14 cellular contexts compared by ENCODE assay signal in the genomic region with DNA sequence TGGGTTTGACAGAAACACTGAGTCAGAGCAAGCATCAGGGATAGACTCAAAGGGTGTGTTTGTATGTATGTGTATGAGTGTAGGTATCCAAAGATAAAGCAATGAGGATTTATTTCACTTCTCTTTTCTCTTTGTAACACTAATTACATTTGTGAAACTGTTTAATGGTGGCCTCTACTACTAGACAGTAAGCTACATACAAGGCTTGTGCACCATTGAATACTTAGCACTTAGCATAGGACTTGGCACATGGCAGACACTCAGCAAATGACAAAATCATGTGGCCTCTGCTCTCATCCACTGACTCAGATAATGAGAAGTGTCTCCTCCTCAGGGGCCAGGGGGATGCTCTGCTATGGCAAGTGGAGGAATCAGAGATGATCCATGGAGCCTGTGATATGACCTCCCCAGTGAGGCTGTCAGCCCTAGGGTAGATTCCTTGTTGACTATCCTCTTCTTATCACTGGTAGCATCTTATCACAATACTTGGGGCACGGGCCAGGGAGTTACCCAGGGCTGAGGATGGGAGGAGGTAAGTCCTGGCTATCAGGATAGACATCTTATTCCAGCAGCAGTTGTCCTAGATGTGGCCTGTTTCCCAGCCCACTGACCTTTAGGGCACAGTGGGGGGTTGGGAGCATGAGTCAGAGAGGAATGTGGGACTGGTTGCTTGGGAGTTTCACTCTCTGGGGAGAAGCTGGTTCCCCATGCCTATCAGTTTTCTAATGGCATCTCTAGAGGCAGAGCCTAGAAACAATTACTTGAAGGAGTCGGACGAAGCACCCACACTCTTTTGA.
DNase-seq lines count a peak whose midpoint lies in the region; ATAC-seq, FAIRE-seq and TF ChIP-seq lines count a peak whose summit lies in the region.
"Had no signal": no experiment of that assay in that cellular context is flagged by ENCODE, and none has a peak within 500 bp of the region (broad histone marks: within the 10 kb centered on the region; RNA-seq: fewer than 3 reads in every experiment).

No MANE protein-coding gene starts in this region.

- H4K5ac ChIP-seq in H1 (ENCODE audit: insufficient read length, low read depth, low read length), result no peak overlapping the region

- no peak overlapping the region for H2BK15ac ChIP-seq in H1 (ENCODE audit: low read length)

- H4K91ac ChIP-seq in H1 (replicated peaks; ENCODE audit: insufficient read length, low read length), result no peak overlapping the region

- POLR2A ChIA-PET in H1 (lab: Charles Lee; ENCODE audit: partially characterized antibody) (no interaction called here), GM10248 (lab: Yijun Ruan, JAX) (no interaction called here)

- H3K36me3 Mint-ChIP-seq in neural progenitor cell, result no peaks in the 10 kb centered on the region

- no peak overlapping the region for H2BK20ac ChIP-seq in H1 (ENCODE audit: low read length)

- no peak overlapping the region for H3K23ac ChIP-seq in H1 (ENCODE audit: insufficient read length)

- H3F3A ChIP-seq in neural progenitor cell (ENCODE audit: low read depth), result no peaks in the 10 kb centered on the region

- TF ChIP-seq CTCF in H1 (IDR thresholded peaks at IDR 0.05; ENCODE audit: control extremely low read depth in 1 of 3, insufficient read depth in 1 of 3, low read depth in 1 of 3, low read length in 3 of 3), result no peak
- TF ChIP-seq CTCF in neural progenitor cell (IDR thresholded peaks at IDR 0.05), result no peak
- TF ChIP-seq CTCF in GM10248 (IDR thresholded peaks at IDR 0.05; ENCODE audit: control extremely low read depth, extremely low read depth, low read depth, missing control alignments), result no peak
- TF ChIP-seq CTCF in psoas muscle (IDR thresholded peaks at IDR 0.05), result no peak

- H3K9me3 ChIP-seq in H1 (ENCODE audit: insufficient read depth in 2 of 2, low read depth in 1 of 2, low read length in 1 of 2), result no peaks in the 10 kb centered on the region
- no peaks in the 10 kb centered on the region for H3K9me3 ChIP-seq in neural progenitor cell (ENCODE audit: low read depth)
- H3K9me3 ChIP-seq in psoas muscle, result no peaks in the 10 kb centered on the region
- H3K9me3 ChIP-seq: lower lobe of right lung had no signal

- no peak for TF ChIP-seq POLR2A in H1 (IDR thresholded peaks at IDR 0.05; ENCODE audit: control extremely low read depth in 1 of 2, low read depth in 2 of 2, low read length in 2 of 2)

- peaks cover 5% of the 10 kb centered on the region for H3K4me1 Mint-ChIP-seq in neural progenitor cell

- H4K8ac ChIP-seq in H1 (ENCODE audit: extremely low read depth, insufficient read depth, low read length), result no peak overlapping the region

- no peaks in the 10 kb centered on the region; a peak in 3 of 7 replicates for H3K27me3 ChIP-seq in H1 (replicated peaks in 1 of 4; ENCODE audit: control insufficient read depth in 3 of 4, extremely low read depth in 1 of 4, insufficient read depth in 3 of 4, low read length in 3 of 4)
- H3K27me3 ChIP-seq in neural progenitor cell, result peaks cover 62% of the 10 kb centered on the region
- H3K27me3 ChIP-seq in psoas muscle (ENCODE audit: insufficient read depth in 3 of 3, low read length in 2 of 3), result peaks cover 0 to 20% (median 2%) of the 10 kb centered on the region in 3 donors

- H3K9ac ChIP-seq in H1 (replicated peaks in 1 of 4; ENCODE audit: extremely low read depth in 1 of 4, low read depth in 3 of 4, low read length in 3 of 4) (no peak overlapping the region), neural progenitor cell (no peak overlapping the region)

- no peak overlapping the region for H2BK5ac ChIP-seq in H1 (ENCODE audit: low read depth, low read length)

- CTCF ChIA-PET in H1 (lab: Charles Lee; ENCODE audit: partially characterized antibody) (interaction anchor here (1.5 kb wide), 1 partner anchor 76 kb away, joined by 4 read pairs; no protein-coding TSS in a partner anchor), GM10248 (lab: Yijun Ruan, JAX) (no interaction called here)

- H3K14ac ChIP-seq in H1 (ENCODE audit: insufficient read length), result no peak overlapping the region

- H3K36me3 ChIP-seq in H1 (ENCODE audit: control insufficient read depth in 2 of 4, insufficient read depth in 4 of 4, low read length in 3 of 4) (no peaks in the 10 kb centered on the region), neural progenitor cell (no peaks in the 10 kb centered on the region), psoas muscle (ENCODE audit: insufficient read depth in 1 of 2, low read depth in 1 of 2) (no peaks in the 10 kb centered on the region)
- H3K36me3 ChIP-seq: lower lobe of right lung had no signal

- H3K4ac ChIP-seq in H1 (replicated peaks; ENCODE audit: insufficient read length, low read depth, low read length), result no peak overlapping the region

- no peak overlapping the region for H2BK12ac ChIP-seq in H1 (ENCODE audit: low read depth, low read length)

- H3K27ac ChIP-seq in H1 (ENCODE audit: low read depth, low read length) (no peak overlapping the region), neural progenitor cell (no peak overlapping the region), psoas muscle (no peak overlapping the region)
- H3K27ac ChIP-seq: lower lobe of right lung had no signal

- H3K79me2 ChIP-seq in H1 (ENCODE audit: control insufficient read depth in 1 of 2, insufficient read depth in 2 of 2, low read length in 2 of 2) (no peaks in the 10 kb centered on the region), neural progenitor cell (ENCODE audit: low read depth) (no peaks in the 10 kb centered on the region)

- H3K56ac ChIP-seq in H1 (replicated peaks; ENCODE audit: insufficient read length, low read depth, low read length), result no peak overlapping the region

- no peaks in the 10 kb centered on the region for H3K9me3 Mint-ChIP-seq in neural progenitor cell

- TF ChIP-seq EP300 in H1 (IDR thresholded peaks at IDR 0.05; ENCODE audit: borderline replicate concordance in 1 of 2, low read depth in 2 of 2, low read length in 2 of 2), result peak in 1 of 2 experiments; percentile 19; a peak in 1 of 3 replicates

- H3K79me1 ChIP-seq in H1 (ENCODE audit: low read depth, low read length), result no peaks in the 10 kb centered on the region

- H2AFZ ChIP-seq in H1 (ENCODE audit: low read length) (no peak overlapping the region), neural progenitor cell (replicated peaks) (no peak overlapping the region)

- DNase-seq in EH (ENCODE audit: low read depth), result peak; percentile 73
- DNase-seq in LoVo (ENCODE audit: low spot score), result peak; percentile 94
- DNase-seq in H1 (ENCODE audit: low read depth in 1 of 2, low spot score in 2 of 2), result no peak
- peak; percentile 26 for DNase-seq in neural progenitor cell (ENCODE audit: low spot score)
- no peak for DNase-seq in amniotic stem cell (lab: John Stamatoyannopoulos, UW)
- DNase-seq in GM10248 (ENCODE audit: extremely low spot score), result no peak
- no peak for DNase-seq in psoas muscle
- DNase-seq: activated T-cell treated with anti-CD3 and anti-CD28 coated beads, Interleukin-2, amount 50 U/mL, for 1 hour; amygdala; dermis blood vessel endothelial cell; glutamatergic neuron; lower lobe of right lung; NCI-H345 had no signal

- TF ChIP-seq RAD21 in H1 (IDR thresholded peaks at IDR 0.05 in 1 of 2, conservative IDR thresholded peaks at IDR 0.05 in 1 of 2; ENCODE audit: low read depth in 2 of 2, low read length in 2 of 2), result no peak

- no peak overlapping the region for H2AK5ac ChIP-seq in H1 (ENCODE audit: low read depth, low read length)

- H3K4me1 ChIP-seq in H1 (replicated peaks in 1 of 4; ENCODE audit: control insufficient read depth in 3 of 4, insufficient read depth in 4 of 4, low read length in 3 of 4), result 0 out of 7 replicates have a peak, but pooled peaks cover 0 to 1% (median 0%) of the 10 kb centered on the region in 4 experiments
- H3K4me1 ChIP-seq in neural progenitor cell, result no peaks in the 10 kb centered on the region
- H3K4me1 ChIP-seq in psoas muscle, result no peaks in the 10 kb centered on the region
- H3K4me1 ChIP-seq: lower lobe of right lung had no signal

- H2BK120ac ChIP-seq in H1 (replicated peaks; ENCODE audit: low read depth, low read length), result no peak overlapping the region

- H3K4me2 ChIP-seq in H1 (ENCODE audit: insufficient read depth in 1 of 2, low read depth in 2 of 2, low read length in 2 of 2) (no peak overlapping the region; a peak in 1 of 4 replicates), neural progenitor cell (no peak overlapping the region)

- H4K20me1 ChIP-seq in H1 (replicated peaks in 1 of 2; ENCODE audit: control insufficient read depth in 1 of 2, insufficient read depth in 2 of 2, low read length in 2 of 2) (no peaks in the 10 kb centered on the region), neural progenitor cell (ENCODE audit: low read depth) (no peaks in the 10 kb centered on the region)

- no peak overlapping the region for H3K4me3 ChIP-seq in H1 (ENCODE audit: extremely low read depth in 1 of 4, insufficient read depth in 2 of 4, low read depth in 3 of 4, low read length in 4 of 4)
- no peak overlapping the region for H3K4me3 ChIP-seq in neural progenitor cell
- H3K4me3 ChIP-seq in psoas muscle, result no peak overlapping the region
- H3K4me3 ChIP-seq: lower lobe of right lung had no signal

- no peak overlapping the region for H3K4me3 Mint-ChIP-seq in neural progenitor cell

- FAIRE-seq in H1 (lab: Jason Lieb, UNC), result no peak

- peaks cover 4% of the 10 kb centered on the region for H3K27me3 Mint-ChIP-seq in neural progenitor cell (ENCODE audit: insufficient read depth, low read depth)

- H3K23me2 ChIP-seq in H1 (ENCODE audit: low read depth, low read length), result no peaks in the 10 kb centered on the region

- ATAC-seq in GM21825 (IDR thresholded peaks at IDR 0.05; ENCODE audit: unreplicated experiment) (no peak), psoas muscle (no peak)
- ATAC-seq: lower lobe of right lung had no signal

- 71% methylated on average over 3 of the region's 3 CpGs; no CpG with 5 or more reads in 1 of the 2 experiments for WGBS in H1 (ENCODE audit: extremely low coverage in 1 of 2, insufficient coverage in 1 of 2, insufficient read length in 1 of 2, insufficient replicate concordance in 2 of 2, low coverage in 1 of 2, low lambda C conversion rate in 2 of 2, missing lambda C conversion rate in 1 of 2), 2 experiments
- WGBS in psoas muscle, 3 donors, result 42 to 58% (median 43%) methylated on average over 3 of the region's 3 CpGs

- no peak overlapping the region for H3K18ac ChIP-seq in H1 (ENCODE audit: extremely low read depth, low read length)

- H3K27ac Mint-ChIP-seq in neural progenitor cell, result no peak overlapping the region

- intact Hi-C loops in psoas muscle (cut with DNase I), result no loop called here

TF ChIP-seq in H1, 55 proteins besides CTCF, POLR2A, EP300 and RAD21 (continues in another document):
- TF ChIP-seq, protein P1, sequence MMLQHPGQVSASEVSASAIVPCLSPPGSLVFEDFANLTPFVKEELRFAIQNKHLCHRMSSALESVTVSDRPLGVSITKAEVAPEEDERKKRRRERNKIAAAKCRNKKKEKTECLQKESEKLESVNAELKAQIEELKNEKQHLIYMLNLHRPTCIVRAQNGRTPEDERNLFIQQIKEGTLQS (IDR thresholded peaks at IDR 0.05; ENCODE audit: insufficient read depth, low read depth, low read length), result 0 out of 2 replicates have a peak, but pooled peaks have one; percentile 44
- TF ChIP-seq JUND (IDR thresholded peaks at IDR 0.05; ENCODE audit: low read length) (peak; percentile 92), EZH2 (IDR thresholded peaks at IDR 0.05; ENCODE audit: low read depth, low read length, severe bottlenecking) (no peak), PHF8 (conservative IDR thresholded peaks at IDR 0.05; ENCODE audit: low read depth, low read length) (no peak), GABPA (IDR thresholded peaks at IDR 0.05; ENCODE audit: borderline replicate concordance, insufficient read depth, low read length) (no peak)

Comparison
In these comparisons a context has a peak if more than half of its experiments do, and no peak if none do; other contexts are left out.
1. DNase-seq: peak in EH (single experiment), LoVo (single experiment) and neural progenitor cell (single experiment); none in H1 (0 of 2), amniotic stem cell (single experiment), GM10248 (single experiment) and psoas muscle (0 of 2).